Comparison of ENCODE assay signal across 10 cellular contexts in the genomic region with DNA sequence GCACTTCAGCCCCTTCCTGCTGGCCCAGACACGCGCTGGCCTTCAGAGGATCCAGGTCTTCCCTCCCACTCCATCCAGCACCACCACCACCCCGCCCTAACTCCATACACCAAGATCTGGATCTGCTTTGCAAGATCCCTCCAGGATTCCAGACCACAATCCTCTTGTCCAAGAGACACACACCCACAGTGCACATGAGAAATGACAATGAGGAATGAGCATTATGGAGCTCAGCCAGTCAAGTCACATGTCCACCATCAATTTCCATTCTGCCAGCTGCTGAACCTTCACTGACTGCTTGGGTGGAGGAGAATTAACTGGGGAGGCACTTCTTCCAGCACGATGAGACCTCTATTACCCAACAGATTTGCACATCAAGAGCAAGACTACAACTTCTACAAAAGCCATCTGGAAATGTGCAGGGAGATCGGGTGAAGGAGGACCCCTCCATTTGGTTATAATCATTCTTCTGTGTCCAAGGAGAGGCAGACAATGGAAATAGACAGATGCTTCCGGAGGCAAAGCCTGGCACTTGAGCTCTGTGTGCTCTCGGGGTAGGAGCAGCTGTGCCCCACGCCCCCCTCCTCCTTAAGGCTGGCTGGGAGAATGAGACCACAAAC. TPM values are rescaled to one million over a fixed set of nuclear protein-coding genes. Genes with fewer than 3 reads are reported as not detected.
DNase-seq lines count a peak whose midpoint lies in the region; ATAC-seq and TF ChIP-seq lines count a peak whose summit lies in the region.
"Had no signal": no experiment of that assay in that cellular context is flagged by ENCODE, and none has a peak within 500 bp of the region (broad histone marks: within the 10 kb centered on the region; RNA-seq: fewer than 3 reads in every experiment).

No MANE protein-coding gene starts in this region.

- no peak for TF ChIP-seq CTCF in mucosa of descending colon (IDR thresholded peaks at IDR 0.05)

- H3K9me3 ChIP-seq in mucosa of descending colon, result no peaks in the 10 kb centered on the region

- intact Hi-C loops in mucosa of descending colon (cut with DNase I, micrococcal nuclease), result no loop called here

- H3K36me3 ChIP-seq in mucosa of descending colon (ENCODE audit: low read depth), result no peaks in the 10 kb centered on the region

- ATAC-seq in mucosa of descending colon (peak; percentile 57), HG03280 (IDR thresholded peaks at IDR 0.05; ENCODE audit: unreplicated experiment) (no peak)

- no peak overlapping the region for H3K4me3 ChIP-seq in mucosa of descending colon

- no peaks in the 10 kb centered on the region for H3K4me1 ChIP-seq in mucosa of descending colon (ENCODE audit: low read depth)

- DNase-seq in A172 (ENCODE audit: low spot score) (peak; percentile 61), NCI-H187 treated with DMSO at 0.1 percent for 48 hours (lab: John Stamatoyannopoulos, UW) (peak; percentile 71), dedifferentiated amniotic fluid mesenchymal stem cell (ENCODE audit: extremely low spot score) (peak; percentile 36), mucosa of descending colon (peak in 1 of 3 donors; percentile 24), SIG-M5 (lab: John Stamatoyannopoulos, UW) (no peak), RKO (ENCODE audit: low spot score) (no peak)
- DNase-seq in activated effector memory CD4-positive, alpha-beta T cell treated with Interleukin-2 at 50 U/mL for 16 hours, result no peak
- DNase-seq: AML-193; stimulated activated CD4-positive, alpha-beta T cell treated with anti-CD3 and anti-CD28 coated beads, Interleukin-12 subunit alpha, Interleukin-12 subunit beta, amount 100 ng/mL, for 4 hours had no signal

RNA-seq across cellular contexts. Expression of gene SPATA12, which starts 12.3 kb away (rescaled TPM):
- 0.47 and 1.9 TPM in 2 replicates for total RNA-seq in A172 (2014; rRNA removed; shearing (Covaris generic))
- under 1 TPM in 1 of 3 donors, not detected in 2; 0.14 TPM for total RNA-seq in mucosa of descending colon

Comparison
In these comparisons a context has a peak if more than half of its experiments do, and no peak if none do; other contexts are left out.
1. DNase-seq: peak in A172 (single experiment), NCI-H187 treated with DMSO at 0.1 percent for 48 hours (single experiment) and dedifferentiated amniotic fluid mesenchymal stem cell (single experiment); none in activated effector memory CD4-positive, alpha-beta T cell treated with Interleukin-2 at 50 U/mL for 16 hours (single experiment), SIG-M5 (single experiment) and RKO (single experiment).